1 cellular context compared by ENCODE assay signal in the genomic region with DNA sequence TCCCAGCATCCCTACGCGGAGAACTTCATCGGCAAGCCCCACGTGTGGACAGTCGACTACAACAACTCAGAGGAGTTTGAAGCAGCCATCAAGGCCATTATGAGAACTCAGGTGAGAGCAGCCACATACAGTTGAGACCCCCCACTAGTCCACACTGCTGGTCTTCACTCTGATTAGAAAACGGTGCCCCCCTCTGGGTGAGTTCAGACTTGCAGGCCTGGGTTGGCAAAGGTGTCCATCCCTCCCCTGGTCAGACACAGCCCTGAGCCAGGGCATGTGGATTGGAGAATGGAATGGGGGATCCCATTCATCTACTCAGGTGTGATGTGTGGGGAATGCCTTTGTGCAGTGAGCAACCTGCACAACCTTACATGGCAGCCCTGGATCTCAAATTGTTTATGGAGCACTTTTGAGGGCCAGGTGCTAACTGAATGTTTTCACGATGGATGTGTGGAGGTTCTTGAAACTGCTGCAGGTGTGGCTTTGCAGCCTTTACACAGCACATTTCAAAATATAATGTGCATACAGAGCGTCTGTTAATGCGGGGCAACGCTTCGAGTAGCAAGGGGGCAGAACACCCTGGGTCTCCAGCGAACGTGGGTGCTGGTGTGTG.
TF ChIP-seq lines count a peak whose summit lies in the region.

No MANE protein-coding gene starts in this region.

TF ChIP-seq in Ishikawa, 13 proteins besides CTCF, POLR2A, EP300 and RAD21 (continued from another document):
- TF ChIP-seq, protein P1, sequence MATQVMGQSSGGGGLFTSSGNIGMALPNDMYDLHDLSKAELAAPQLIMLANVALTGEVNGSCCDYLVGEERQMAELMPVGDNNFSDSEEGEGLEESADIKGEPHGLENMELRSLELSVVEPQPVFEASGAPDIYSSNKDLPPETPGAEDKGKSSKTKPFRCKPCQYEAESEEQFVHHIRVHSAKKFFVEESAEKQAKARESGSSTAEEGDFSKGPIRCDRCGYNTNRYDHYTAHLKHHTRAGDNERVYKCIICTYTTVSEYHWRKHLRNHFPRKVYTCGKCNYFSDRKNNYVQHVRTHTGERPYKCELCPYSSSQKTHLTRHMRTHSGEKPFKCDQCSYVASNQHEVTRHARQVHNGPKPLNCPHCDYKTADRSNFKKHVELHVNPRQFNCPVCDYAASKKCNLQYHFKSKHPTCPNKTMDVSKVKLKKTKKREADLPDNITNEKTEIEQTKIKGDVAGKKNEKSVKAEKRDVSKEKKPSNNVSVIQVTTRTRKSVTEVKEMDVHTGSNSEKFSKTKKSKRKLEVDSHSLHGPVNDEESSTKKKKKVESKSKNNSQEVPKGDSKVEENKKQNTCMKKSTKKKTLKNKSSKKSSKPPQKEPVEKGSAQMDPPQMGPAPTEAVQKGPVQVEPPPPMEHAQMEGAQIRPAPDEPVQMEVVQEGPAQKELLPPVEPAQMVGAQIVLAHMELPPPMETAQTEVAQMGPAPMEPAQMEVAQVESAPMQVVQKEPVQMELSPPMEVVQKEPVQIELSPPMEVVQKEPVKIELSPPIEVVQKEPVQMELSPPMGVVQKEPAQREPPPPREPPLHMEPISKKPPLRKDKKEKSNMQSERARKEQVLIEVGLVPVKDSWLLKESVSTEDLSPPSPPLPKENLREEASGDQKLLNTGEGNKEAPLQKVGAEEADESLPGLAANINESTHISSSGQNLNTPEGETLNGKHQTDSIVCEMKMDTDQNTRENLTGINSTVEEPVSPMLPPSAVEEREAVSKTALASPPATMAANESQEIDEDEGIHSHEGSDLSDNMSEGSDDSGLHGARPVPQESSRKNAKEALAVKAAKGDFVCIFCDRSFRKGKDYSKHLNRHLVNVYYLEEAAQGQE (IDR thresholded peaks at IDR 0.05; ENCODE audit: low read depth), result no peak
- TF ChIP-seq EGR1 (IDR thresholded peaks at IDR 0.05), result no peak
- TF ChIP-seq CEBPB (IDR thresholded peaks at IDR 0.05), result no peak
